Comparison of ENCODE assay signal across 12 cellular contexts in genomic region chr1:61332196-61332753, GRCh38.
DNase-seq lines count a peak whose midpoint lies in the region; ATAC-seq and TF ChIP-seq lines count a peak whose summit lies in the region.
"Had no signal": no experiment of that assay in that cellular context is flagged by ENCODE, and none has a peak within 500 bp of the region (broad histone marks: within the 10 kb centered on the region; RNA-seq: fewer than 3 reads in every experiment).

No MANE protein-coding gene starts in this region.

- H3K27me3 ChIP-seq in RWPE2 (ENCODE audit: insufficient read depth, poor library complexity, severe bottlenecking) (no peaks in the 10 kb centered on the region), tibial nerve (no peaks in the 10 kb centered on the region)
- H3K27me3 ChIP-seq: SJSA1 had no signal

- TF ChIP-seq CTCF in RWPE2 (IDR thresholded peaks at IDR 0.05; ENCODE audit: poor library complexity, severe bottlenecking) (no peak), tibial nerve (IDR thresholded peaks at IDR 0.05) (no peak)

- no peak overlapping the region for H3K4me3 ChIP-seq in RWPE2 (ENCODE audit: severe bottlenecking)
- no peak overlapping the region for H3K4me3 ChIP-seq in tibial nerve
- H3K4me3 ChIP-seq: SJSA1 had no signal

- H3K36me3 ChIP-seq in RWPE2 (ENCODE audit: low read depth) (peaks cover 6% of the 10 kb centered on the region), tibial nerve (no peaks in the 10 kb centered on the region)
- H3K36me3 ChIP-seq: SJSA1 had no signal

- DNase-seq in RWPE2 (ENCODE audit: low spot score), result no peak
- no peak for DNase-seq in SIG-M5 treated with dmso at 0.1 percent for 504 hours (lab: John Stamatoyannopoulos, UW; ENCODE audit: unreplicated experiment)
- DNase-seq in tibial nerve (ENCODE audit: low spot score in 2 of 2), result no peak
- no peak for DNase-seq in NCI-H524 (lab: John Stamatoyannopoulos, UW)
- no peak for DNase-seq in anterior cingulate cortex (lab: John Stamatoyannopoulos, UW)
- DNase-seq: activated CD8-positive, alpha-beta memory T cell treated with anti-CD3 and anti-CD28 coated beads, Interleukin-2, amount 50 U/mL, for 48 hours; NCI-H187 treated with DMSO at 0.1 percent for 48 hours; posterior cingulate gyrus had no signal

- WGBS in tibial nerve, 2 donors, result 33 to 38% methylated on average over 1 of the region's 1 CpG

- no peak for TF ChIP-seq EP300 in tibial nerve (IDR thresholded peaks at IDR 0.05)

- no peak for TF ChIP-seq POLR2A in GM18505 (IDR thresholded peaks at IDR 0.05; ENCODE audit: borderline replicate concordance, extremely low read depth, insufficient read depth, insufficient read length)
- TF ChIP-seq POLR2A in tibial nerve (IDR thresholded peaks at IDR 0.05), result no peak

- H3K9me3 ChIP-seq in RWPE2 (ENCODE audit: severe bottlenecking), result no peaks in the 10 kb centered on the region
- no peaks in the 10 kb centered on the region for H3K9me3 ChIP-seq in tibial nerve
- H3K9me3 ChIP-seq: SJSA1 had no signal

- H3K27ac ChIP-seq in RWPE2 (ENCODE audit: poor library complexity, severe bottlenecking) (peak overlapping the region; percentile 75), tibial nerve (no peak overlapping the region)
- H3K27ac ChIP-seq: SJSA1 had no signal

- ATAC-seq in GM18505 (IDR thresholded peaks at IDR 0.05; ENCODE audit: unreplicated experiment) (peak; percentile 97), GM19328 (IDR thresholded peaks at IDR 0.05; ENCODE audit: unreplicated experiment) (peak; percentile 97), HG02884 (IDR thresholded peaks at IDR 0.05; ENCODE audit: unreplicated experiment) (peak; percentile 99), RWPE2 (ENCODE audit: low read depth) (no peak)

- peaks cover 36% of the 10 kb centered on the region for H3K4me1 ChIP-seq in RWPE2 (ENCODE audit: insufficient read depth, poor library complexity, severe bottlenecking)
- H3K4me1 ChIP-seq in tibial nerve, result peaks cover 0 to 15% (median 5%) of the 10 kb centered on the region in 4 donors
